ENCODE assay signal across 17 cellular contexts in genomic region chr2:226788881-226789485, GRCh38. TPM values are rescaled to one million over a fixed set of nuclear protein-coding genes. Genes with fewer than 3 reads are reported as not detected.
DNase-seq lines count a peak whose midpoint lies in the region; ATAC-seq, FAIRE-seq and TF ChIP-seq lines count a peak whose summit lies in the region.
"Had no signal": no experiment of that assay in that cellular context is flagged by ENCODE, and none has a peak within 500 bp of the region (broad histone marks: within the 10 kb centered on the region; RNA-seq: fewer than 3 reads in every experiment).

No MANE protein-coding gene starts in this region.

- no peaks in the 10 kb centered on the region for H3K36me3 ChIP-seq in breast epithelium

- ATAC-seq in activated naive CD8-positive, alpha-beta T cell treated with anti-CD3 and anti-CD28 coated beads, Interleukin-2, amount 50 U/mL, for 24 hours = no peak
- ATAC-seq in stimulated activated naive B cell treated with anti-CD40 and anti-IgM and Interleukin-4, amounts not matched to agents 10 μg/mL and 1 μg/mL and 100 μg/mL, for 72 hours (replicated peaks) = no peak
- no peak for ATAC-seq in HG03442 (IDR thresholded peaks at IDR 0.05; ENCODE audit: unreplicated experiment)
- ATAC-seq: naive thymus-derived CD4-positive, alpha-beta T cell had no signal

- H3K9me3 ChIP-seq in breast epithelium = no peaks in the 10 kb centered on the region

- no TSS peak for BruUV-seq in MCF 10A (replicated peaks; lab: Mats Ljungman, UMichigan)

- DNase-seq in breast epithelium (ENCODE audit: low spot score in 2 of 2) (no peak), MCF 10A (ENCODE audit: unreplicated experiment) (no peak), GM03348 (ENCODE audit: low spot score) (no peak)
- DNase-seq in activated naive CD8-positive, alpha-beta T cell treated with anti-CD3 and anti-CD28 coated beads, Interleukin-2, amount 50 U/mL, for 24 hours = no peak
- no peak for DNase-seq in stimulated activated naive B cell treated with anti-CD40 and anti-IgM and Interleukin-4, amounts not matched to agents 10 μg/mL and 1 μg/mL and 100 μg/mL, for 72 hours
- DNase-seq in stimulated activated naive CD4-positive, alpha-beta T cell (lab: John Stamatoyannopoulos, UW) = no peak
- DNase-seq: activated naive CD8-positive, alpha-beta T cell treated with anti-CD3 and anti-CD28 coated beads, Interleukin-2, amount 10 ng/mL, durations not matched to agents 7 days and 5 days; COR-L47; naive thymus-derived CD4-positive, alpha-beta T cell; NCI-H2029; NCI-H82; SJCRH30; small intestine had no signal

- no peak for TF ChIP-seq POLR2A in breast epithelium (IDR thresholded peaks at IDR 0.05)

- H3K27ac Mint-ChIP-seq in MCF 10A (ENCODE audit: low read depth, unreplicated experiment) = no peak overlapping the region
- H3K27ac Mint-ChIP-seq in activated naive CD8-positive, alpha-beta T cell treated with anti-CD3 and anti-CD28 coated beads, Interleukin-2, amount 50 U/mL, for 24 hours = peak overlapping the region; percentile 52
- peak overlapping the region; percentile 47 for H3K27ac Mint-ChIP-seq in stimulated activated naive B cell treated with anti-CD40 and anti-IgM and Interleukin-4, amounts not matched to agents 10 μg/mL and 1 μg/mL and 100 μg/mL, for 72 hours
- H3K27ac Mint-ChIP-seq: dendritic cell treated with granulocyte-macrophage colony-stimulating factor and Interleukin-4, amounts not matched to agents 40 ng/mL and 50 ng/mL, for 4 days had no signal

- no peaks in the 10 kb centered on the region for H3K36me3 Mint-ChIP-seq in MCF 10A (ENCODE audit: insufficient read depth, unreplicated experiment)
- peaks cover 6% of the 10 kb centered on the region for H3K36me3 Mint-ChIP-seq in activated naive CD8-positive, alpha-beta T cell treated with anti-CD3 and anti-CD28 coated beads, Interleukin-2, amount 50 U/mL, for 24 hours (ENCODE audit: low read depth)
- H3K36me3 Mint-ChIP-seq in stimulated activated naive B cell treated with anti-CD40 and anti-IgM and Interleukin-4, amounts not matched to agents 10 μg/mL and 1 μg/mL and 100 μg/mL, for 72 hours = peaks cover 0 to 6% of the 10 kb centered on the region in 2 donors

- TF ChIP-seq CTCF in breast epithelium (IDR thresholded peaks at IDR 0.05) (no peak), MCF 10A (IDR thresholded peaks at IDR 0.05; ENCODE audit: unreplicated experiment) (no peak)

- FAIRE-seq in islet of Langerhans (lab: Jason Lieb, UNC) = peak; percentile 79
- FAIRE-seq: A204.1, small intestine had no signal

- H3K27me3 Mint-ChIP-seq in MCF 10A (ENCODE audit: insufficient read depth, unreplicated experiment) = no peaks in the 10 kb centered on the region
- no peaks in the 10 kb centered on the region for H3K27me3 Mint-ChIP-seq in activated naive CD8-positive, alpha-beta T cell treated with anti-CD3 and anti-CD28 coated beads, Interleukin-2, amount 50 U/mL, for 24 hours
- H3K27me3 Mint-ChIP-seq in stimulated activated naive B cell treated with anti-CD40 and anti-IgM and Interleukin-4, amounts not matched to agents 10 μg/mL and 1 μg/mL and 100 μg/mL, for 72 hours = no peaks in the 10 kb centered on the region
- H3K27me3 Mint-ChIP-seq: activated naive CD8-positive, alpha-beta T cell treated with anti-CD3 and anti-CD28 coated beads, Interleukin-2, amount 10 ng/mL, durations not matched to agents 7 days and 5 days had no signal

- CTCF ChIA-PET in MCF 10A (lab: Yijun Ruan, JAX) = interaction anchor here (0.7 to 2.5 kb wide), 4 partner anchors 11 to 1117 kb away, joined by 3 to 7 read pairs (median 3); no protein-coding TSS in a partner anchor

- peaks cover 12% of the 10 kb centered on the region for H3K4me1 Mint-ChIP-seq in MCF 10A (ENCODE audit: insufficient read depth, unreplicated experiment)
- H3K4me1 Mint-ChIP-seq in activated naive CD8-positive, alpha-beta T cell treated with anti-CD3 and anti-CD28 coated beads, Interleukin-2, amount 50 U/mL, for 24 hours = peaks cover 57% of the 10 kb centered on the region
- peaks cover 14 to 29% of the 10 kb centered on the region in 2 donors for H3K4me1 Mint-ChIP-seq in stimulated activated naive B cell treated with anti-CD40 and anti-IgM and Interleukin-4, amounts not matched to agents 10 μg/mL and 1 μg/mL and 100 μg/mL, for 72 hours

- no peaks in the 10 kb centered on the region for H3K27me3 ChIP-seq in breast epithelium
- H3K27me3 ChIP-seq: SJCRH30 had no signal

- POLR2A ChIA-PET in MCF 10A (lab: Yijun Ruan, JAX) = interaction anchor here (0.5 to 13.1 kb wide), 9 partner anchors 10 to 747 kb away, joined by 3 to 114 read pairs (median 4); no protein-coding TSS in a partner anchor

- peaks cover 0 to 3% of the 10 kb centered on the region in 2 donors for H3K4me1 ChIP-seq in breast epithelium
- H3K4me1 ChIP-seq: SJCRH30 had no signal

- H3K27ac ChIP-seq in breast epithelium = peak overlapping the region; percentile 71 to 75
- H3K27ac ChIP-seq: SJCRH30 had no signal

- H3K9me3 Mint-ChIP-seq in MCF 10A (ENCODE audit: unreplicated experiment) = no peaks in the 10 kb centered on the region
- H3K9me3 Mint-ChIP-seq in activated naive CD8-positive, alpha-beta T cell treated with anti-CD3 and anti-CD28 coated beads, Interleukin-2, amount 50 U/mL, for 24 hours = peaks cover under 1% of the 10 kb centered on the region
- no peaks in the 10 kb centered on the region for H3K9me3 Mint-ChIP-seq in stimulated activated naive B cell treated with anti-CD40 and anti-IgM and Interleukin-4, amounts not matched to agents 10 μg/mL and 1 μg/mL and 100 μg/mL, for 72 hours
- H3K9me3 Mint-ChIP-seq: dendritic cell treated with granulocyte-macrophage colony-stimulating factor and Interleukin-4, amounts not matched to agents 40 ng/mL and 50 ng/mL, for 4 days had no signal

- H3K4me3 ChIP-seq in breast epithelium = peak overlapping the region in 1 of 3 donors; percentile 9
- H3K4me3 ChIP-seq: SJCRH30 had no signal

- H3K4me3 Mint-ChIP-seq in MCF 10A (ENCODE audit: unreplicated experiment) = no peak overlapping the region
- no peak overlapping the region for H3K4me3 Mint-ChIP-seq in activated naive CD8-positive, alpha-beta T cell treated with anti-CD3 and anti-CD28 coated beads, Interleukin-2, amount 50 U/mL, for 24 hours
- no peak overlapping the region for H3K4me3 Mint-ChIP-seq in stimulated activated naive B cell treated with anti-CD40 and anti-IgM and Interleukin-4, amounts not matched to agents 10 μg/mL and 1 μg/mL and 100 μg/mL, for 72 hours
- H3K4me3 Mint-ChIP-seq: activated naive CD8-positive, alpha-beta T cell treated with anti-CD3 and anti-CD28 coated beads, Interleukin-2, amount 10 ng/mL, durations not matched to agents 7 days and 5 days; dendritic cell treated with granulocyte-macrophage colony-stimulating factor and Interleukin-4, amounts not matched to agents 40 ng/mL and 50 ng/mL, for 4 days had no signal

- intact Hi-C loops in breast epithelium (cut with DNase I; ENCODE audit: low total_unique reads) = no loop called here
- intact Hi-C loops in MCF 10A (cut with micrococcal nuclease) = no loop called here

RNA-seq across cellular contexts. Expression of gene IRS1, which starts 10.6 kb away (rescaled TPM):
- total RNA-seq in breast epithelium = 10 to 100 TPM; 18.4 to 48.3 (median 22.3) TPM
- total RNA-seq in MCF 10A (2022) = 6.1 and 10.5 TPM in 2 replicates

RNA-seq across cellular contexts. Expression of gene RHBDD1, which starts 46.9 kb away (rescaled TPM):
- total RNA-seq in breast epithelium = 10 to 100 TPM; 17.9 to 46.2 (median 20.0) TPM
- 75.2 and 76.0 TPM in 2 replicates for total RNA-seq in MCF 10A (2022)
